Comparison of ENCODE assay signal across 15 cellular contexts in genomic region chr2:33242845-33243244, GRCh38.
A peak's percentile ranks its signal among the peaks of the same experiment; 100 is the strongest.
DNase-seq lines count a peak whose midpoint lies in the region; ATAC-seq, FAIRE-seq and TF ChIP-seq lines count a peak whose summit lies in the region.
"Had no signal": no experiment of that assay in that cellular context is flagged by ENCODE, and none has a peak within 500 bp of the region (broad histone marks: within the 10 kb centered on the region; RNA-seq: fewer than 3 reads in every experiment).

No MANE protein-coding gene starts in this region.

- peak; percentile 47 to 54; a peak in 4 of 6 replicates for ATAC-seq in A549
- no peak for ATAC-seq in GM21360 (IDR thresholded peaks at IDR 0.05; ENCODE audit: unreplicated experiment)
- no peak for ATAC-seq in esophagus mucosa
- ATAC-seq: HepG2 had no signal

- TF ChIP-seq EP300 in A549 (IDR thresholded peaks at IDR 0.05) = no peak

- no peak for FAIRE-seq in A549 (lab: Jason Lieb, UNC)
- FAIRE-seq: HepG2 had no signal

- no peaks in the 10 kb centered on the region for H3K9me3 ChIP-seq in A549
- H3K9me3 ChIP-seq: thyroid gland had no signal

- 81% methylated on average over 1 of the region's 1 CpG for WGBS in A549 (ENCODE audit: missing lambda C conversion rate)

- no peak for TF ChIP-seq RAD21 in A549 (conservative IDR thresholded peaks at IDR 0.05 in 1 of 2, IDR thresholded peaks at IDR 0.05 in 1 of 2)

- in situ Hi-C loops in astrocyte of the cerebellum (cut with HindIII; ENCODE audit: low sequenced_read_pairs) = no loop called here

- no peak for TF ChIP-seq POLR2A in A549 (IDR thresholded peaks at IDR 0.05; ENCODE audit: low read length)

- H3K4me2 ChIP-seq in A549 = peak overlapping the region; percentile 15; the same call in 2 of the 3 replicates

- CTCF ChIA-PET in A549 (lab: Yijun Ruan, JAX) = interaction anchor here (2.4 kb wide), 1 partner anchor 109 kb away, joined by 5 read pairs; no protein-coding TSS in a partner anchor

- TF ChIP-seq CTCF in A549 (IDR thresholded peaks at IDR 0.05) = no peak
- no peak for TF ChIP-seq CTCF in astrocyte of the cerebellum (IDR thresholded peaks at IDR 0.05; ENCODE audit: low read depth, low read length, missing control alignments)

- POLR2A ChIA-PET in A549 (lab: Yijun Ruan, JAX) = interaction anchor here (0.9 kb wide), 1 partner anchor 12 kb away, joined by 3 read pairs; no protein-coding TSS in a partner anchor

- peak in 1 of 2 experiments; percentile 42 for DNase-seq in A549 (ENCODE audit: low read depth in 1 of 2, low spot score in 1 of 2)
- peak; percentile 56 for DNase-seq in LHCN-M2 (ENCODE audit: low read depth)
- peak; percentile 68 for DNase-seq in astrocyte of the cerebellum (ENCODE audit: low read depth)
- DNase-seq in islet precursor cell = peak; percentile 64
- DNase-seq in T-helper 2 cell = no peak
- DNase-seq in NOMO-1 (lab: John Stamatoyannopoulos, UW; ENCODE audit: unreplicated experiment in 2 of 2) = no peak
- DNase-seq: ACHN; activated naive CD4-positive, alpha-beta T cell treated with anti-CD3 and anti-CD28 coated beads for 36 hours; NCI-H146; occipital lobe; SIG-M5; thyroid gland had no signal

- no peak overlapping the region for H3K4me3 ChIP-seq in A549
- no peak overlapping the region for H3K4me3 ChIP-seq in astrocyte of the cerebellum (ENCODE audit: low read depth, low read length)
- H3K4me3 ChIP-seq: thyroid gland had no signal

- peak overlapping the region; percentile 30 to 56 for H3K27ac ChIP-seq in A549
- H3K27ac ChIP-seq: thyroid gland had no signal

- peaks cover 44% of the 10 kb centered on the region for H3K4me1 ChIP-seq in A549

TF ChIP-seq in A549, 52 proteins besides CTCF, POLR2A, EP300 and RAD21:
- TF ChIP-seq PHF8 (IDR thresholded peaks at IDR 0.05; ENCODE audit: borderline replicate concordance, low read depth) (no peak), RNF2 (IDR thresholded peaks at IDR 0.05; ENCODE audit: borderline replicate concordance, low read depth) (no peak), ATOH8 (CRISPR knock-in tag; IDR thresholded peaks at IDR 0.05; ENCODE audit: low read depth) (no peak), ELK1 (IDR thresholded peaks at IDR 0.05; ENCODE audit: low read depth, low read length) (no peak), TP53 (CRISPR knock-in tag; IDR thresholded peaks at IDR 0.05) (no peak), CHD4 (IDR thresholded peaks at IDR 0.05; ENCODE audit: borderline replicate concordance) (no peak), MYC (IDR thresholded peaks at IDR 0.05; ENCODE audit: borderline replicate concordance, low read length) (no peak), CHD2 (IDR thresholded peaks at IDR 0.05; ENCODE audit: low read length, partially characterized antibody) (no peak), EHMT2 (IDR thresholded peaks at IDR 0.05; ENCODE audit: low read depth) (no peak), HES2 (IDR thresholded peaks at IDR 0.05) (no peak), BCL3 (IDR thresholded peaks at IDR 0.05) (no peak), FOXS1 (CRISPR knock-in tag; IDR thresholded peaks at IDR 0.05) (no peak), MAX (IDR thresholded peaks at IDR 0.05) (no peak), GATA3 (IDR thresholded peaks at IDR 0.05; ENCODE audit: borderline replicate concordance) (no peak), HEYL (CRISPR knock-in tag; IDR thresholded peaks at IDR 0.05) (no peak), NPAS2 (CRISPR knock-in tag; IDR thresholded peaks at IDR 0.05; ENCODE audit: borderline replicate concordance) (no peak), JUNB (IDR thresholded peaks at IDR 0.05) (no peak)

Comparison
In these comparisons a context has a peak if more than half of its experiments do, and no peak if none do; other contexts are left out.
1. ATAC-seq: peak in A549 (2 of 2); none in GM21360 (single experiment) and esophagus mucosa (single experiment).
2. DNase-seq: peak in LHCN-M2 (single experiment), astrocyte of the cerebellum (single experiment) and islet precursor cell (single experiment); none in T-helper 2 cell (0 of 5) and NOMO-1 (0 of 2).